In the genomic region with DNA sequence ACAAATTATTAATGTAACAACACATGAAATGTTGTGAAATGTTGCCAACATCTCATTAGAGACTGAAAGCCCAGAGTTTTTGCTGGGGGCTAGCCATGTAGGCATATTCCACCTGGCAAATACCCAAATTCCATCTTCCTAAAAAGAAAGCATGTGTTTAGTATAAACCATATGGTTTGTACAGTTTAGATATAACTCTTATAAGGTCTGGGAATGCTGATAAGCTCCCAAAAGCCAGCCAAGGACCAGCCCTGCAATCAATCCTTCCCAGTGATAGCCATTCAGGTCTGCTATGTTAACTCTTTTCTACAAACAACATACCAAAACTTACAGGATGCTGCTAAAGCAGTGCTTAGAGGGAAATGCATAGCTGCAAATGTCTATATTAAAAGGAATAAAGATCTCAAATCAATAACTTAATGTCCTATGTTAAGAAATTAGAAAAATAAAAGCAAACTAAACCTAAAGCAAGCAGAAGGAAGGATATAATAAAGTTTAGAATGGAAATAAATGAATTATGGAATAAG, we compare ENCODE assay signal across 23 cellular contexts.
DNase-seq lines count a peak whose midpoint lies in the region; ATAC-seq, FAIRE-seq and TF ChIP-seq lines count a peak whose summit lies in the region.
"Had no signal": no experiment of that assay in that cellular context is flagged by ENCODE, and none has a peak within 500 bp of the region (broad histone marks: within the 10 kb centered on the region; RNA-seq: fewer than 3 reads in every experiment).

No MANE protein-coding gene starts in this region.

- TF ChIP-seq CTCF in fibroblast of the aortic adventitia (IDR thresholded peaks at IDR 0.05; ENCODE audit: insufficient read depth, low read length), result no peak
- no peak for TF ChIP-seq CTCF in type B pancreatic cell (conservative IDR thresholded peaks at IDR 0.05)

- H3K4me3 ChIP-seq in adipocyte (ENCODE audit: low read length), result peak overlapping the region; percentile 38
- no peak overlapping the region for H3K4me3 ChIP-seq in fibroblast of the aortic adventitia (ENCODE audit: low read depth, low read length)
- H3K4me3 ChIP-seq: A549; BLaER1 treated with 17β-estradiol and CSF1 and Interleukin-3, amounts not matched to agents 10 nM and 100 nM; GM12878; GM23338; HAP-1 had no signal

- peaks cover 22% of the 10 kb centered on the region for H3K9me3 ChIP-seq in adipocyte (ENCODE audit: control insufficient read depth, low read length)
- H3K9me3 ChIP-seq: BE2C, HAP-1 had no signal

- H3K9ac ChIP-seq in adipocyte (ENCODE audit: low read length), result no peak overlapping the region
- H3K9ac ChIP-seq: BLaER1 treated with 17β-estradiol and CSF1 and Interleukin-3, amounts not matched to agents 10 nM and 100 nM had no signal

- TF ChIP-seq POLR2A in H54 (IDR thresholded peaks at IDR 0.05; ENCODE audit: low read depth, low read length), result no peak

- no peak for ATAC-seq in activated T-cell treated with anti-CD3 and anti-CD28 coated beads, Interleukin-2, amount 50 U/mL, for 72 hours (replicated peaks in 1 of 2)
- ATAC-seq in activated T-cell treated with anti-CD3 and anti-CD28 coated beads, Interleukin-2, amount 50 U/mL, for 4 hours, result no peak
- no peak for ATAC-seq in stimulated activated naive CD8-positive, alpha-beta T cell treated with anti-CD3 and anti-CD28 coated beads, Interleukin-15, amount 100 ng/mL, for 72 hours
- ATAC-seq: A549, GM12878, GM23338 had no signal

- peaks cover 37 to 64% of the 10 kb centered on the region in 2 donors for H3K36me3 Mint-ChIP-seq in activated T-cell treated with anti-CD3 and anti-CD28 coated beads, Interleukin-2, amount 50 U/mL, for 72 hours (ENCODE audit: insufficient read depth in 2 of 2)
- peaks cover 5% of the 10 kb centered on the region for H3K36me3 Mint-ChIP-seq in activated T-cell treated with anti-CD3 and anti-CD28 coated beads, Interleukin-2, amount 50 U/mL, for 4 hours (ENCODE audit: insufficient read depth)
- peaks cover 8% of the 10 kb centered on the region for H3K36me3 Mint-ChIP-seq in type B pancreatic cell

- no peaks in the 10 kb centered on the region for H3K27me3 ChIP-seq in adipocyte (replicated peaks; ENCODE audit: control insufficient read depth, insufficient read depth, low read length)
- H3K27me3 ChIP-seq: BE2C; BLaER1 treated with 17β-estradiol and CSF1 and Interleukin-3, amounts not matched to agents 10 nM and 100 nM had no signal

- peak overlapping the region; percentile 65 for H3K27ac Mint-ChIP-seq in activated T-cell treated with anti-CD3 and anti-CD28 coated beads, Interleukin-2, amount 50 U/mL, for 72 hours
- no peak overlapping the region for H3K27ac Mint-ChIP-seq in stimulated activated naive CD8-positive, alpha-beta T cell treated with anti-CD3 and anti-CD28 coated beads, Interleukin-15, amount 100 ng/mL, for 72 hours
- H3K27ac Mint-ChIP-seq in type B pancreatic cell, result no peak overlapping the region
- H3K27ac Mint-ChIP-seq: CD14-positive monocyte; CD4-positive, alpha-beta T cell; CD8-positive, alpha-beta memory T cell; GM23338; HFFc6 had no signal

- no peaks in the 10 kb centered on the region for H3K36me3 ChIP-seq in adipocyte (ENCODE audit: control insufficient read depth, insufficient read depth, low read length, severe bottlenecking)
- H3K36me3 ChIP-seq: BE2C, HAP-1 had no signal

- peaks cover 17 to 28% of the 10 kb centered on the region in 2 donors for H3K9me3 Mint-ChIP-seq in activated T-cell treated with anti-CD3 and anti-CD28 coated beads, Interleukin-2, amount 50 U/mL, for 72 hours
- peaks cover 20% of the 10 kb centered on the region for H3K9me3 Mint-ChIP-seq in activated T-cell treated with anti-CD3 and anti-CD28 coated beads, Interleukin-2, amount 50 U/mL, for 4 hours
- H3K9me3 Mint-ChIP-seq in stimulated activated naive CD8-positive, alpha-beta T cell treated with anti-CD3 and anti-CD28 coated beads, Interleukin-15, amount 100 ng/mL, for 72 hours, result peaks cover 50 to 52% of the 10 kb centered on the region in 2 donors
- H3K9me3 Mint-ChIP-seq in type B pancreatic cell, result no peaks in the 10 kb centered on the region

- H3K4me3 Mint-ChIP-seq in activated T-cell treated with anti-CD3 and anti-CD28 coated beads, Interleukin-2, amount 50 U/mL, for 72 hours, result no peak overlapping the region
- no peak overlapping the region for H3K4me3 Mint-ChIP-seq in activated T-cell treated with anti-CD3 and anti-CD28 coated beads, Interleukin-2, amount 50 U/mL, for 4 hours
- no peak overlapping the region for H3K4me3 Mint-ChIP-seq in stimulated activated naive CD8-positive, alpha-beta T cell treated with anti-CD3 and anti-CD28 coated beads, Interleukin-15, amount 100 ng/mL, for 72 hours
- H3K4me3 Mint-ChIP-seq in type B pancreatic cell, result no peak overlapping the region
- H3K4me3 Mint-ChIP-seq: CD14-positive monocyte; CD4-positive, alpha-beta T cell; CD8-positive, alpha-beta memory T cell; GM23338; HFFc6 had no signal

- no peaks in the 10 kb centered on the region for H3K27me3 Mint-ChIP-seq in activated T-cell treated with anti-CD3 and anti-CD28 coated beads, Interleukin-2, amount 50 U/mL, for 72 hours (ENCODE audit: low read depth)
- no peaks in the 10 kb centered on the region for H3K27me3 Mint-ChIP-seq in activated T-cell treated with anti-CD3 and anti-CD28 coated beads, Interleukin-2, amount 50 U/mL, for 4 hours (ENCODE audit: low read depth)
- H3K27me3 Mint-ChIP-seq in stimulated activated naive CD8-positive, alpha-beta T cell treated with anti-CD3 and anti-CD28 coated beads, Interleukin-15, amount 100 ng/mL, for 72 hours, result no peaks in the 10 kb centered on the region
- no peaks in the 10 kb centered on the region for H3K27me3 Mint-ChIP-seq in type B pancreatic cell
- H3K27me3 Mint-ChIP-seq: CD4-positive, alpha-beta T cell; CD8-positive, alpha-beta memory T cell had no signal

- no peak for DNase-seq in activated T-cell treated with anti-CD3 and anti-CD28 coated beads, Interleukin-2, amount 50 U/mL, for 72 hours
- no peak for DNase-seq in activated T-cell treated with anti-CD3 and anti-CD28 coated beads, Interleukin-2, amount 50 U/mL, for 4 hours
- DNase-seq in H54 (ENCODE audit: insufficient read length, low spot score) (no peak), adipocyte (ENCODE audit: low read depth) (no peak), fibroblast of the aortic adventitia (ENCODE audit: low read depth) (peak; percentile 34), type B pancreatic cell (ENCODE audit: extremely low spot score, unreplicated experiment) (no peak)
- DNase-seq in stimulated activated naive CD8-positive, alpha-beta T cell treated with anti-CD3 and anti-CD28 coated beads, Interleukin-15, amount 100 ng/mL, for 72 hours, result no peak
- DNase-seq: 8988T; ACHN; AML-193; BE2C; CD4-positive, alpha-beta T cell; CD8-positive, alpha-beta memory T cell; DMS79; EL; GDM1; HFFc6 had no signal

- peaks cover 21% of the 10 kb centered on the region for H3K4me1 ChIP-seq in adipocyte (ENCODE audit: control insufficient read depth, insufficient read depth, low read length)
- H3K4me1 ChIP-seq: BE2C, HAP-1 had no signal

- peaks cover 83% of the 10 kb centered on the region for H3K4me1 Mint-ChIP-seq in activated T-cell treated with anti-CD3 and anti-CD28 coated beads, Interleukin-2, amount 50 U/mL, for 72 hours (ENCODE audit: low read depth)
- peaks cover 30% of the 10 kb centered on the region for H3K4me1 Mint-ChIP-seq in activated T-cell treated with anti-CD3 and anti-CD28 coated beads, Interleukin-2, amount 50 U/mL, for 4 hours (ENCODE audit: low read depth)
- H3K4me1 Mint-ChIP-seq in stimulated activated naive CD8-positive, alpha-beta T cell treated with anti-CD3 and anti-CD28 coated beads, Interleukin-15, amount 100 ng/mL, for 72 hours, result peaks cover 36% of the 10 kb centered on the region
- H3K4me1 Mint-ChIP-seq in type B pancreatic cell (ENCODE audit: unreplicated experiment), result peaks cover 23% of the 10 kb centered on the region

- FAIRE-seq in H54 (lab: Jason Lieb, UNC), result peak; percentile 48
- FAIRE-seq: A549, GM12878 had no signal
